8 cellular contexts compared by ENCODE assay signal in genomic region chr1:176691251-176692228, GRCh38.
DNase-seq lines count a peak whose midpoint lies in the region; TF ChIP-seq lines count a peak whose summit lies in the region.

No MANE protein-coding gene starts in this region.

- no peaks in the 10 kb centered on the region for H3K27me3 ChIP-seq in H7 (ENCODE audit: control insufficient read depth, insufficient read depth, low read length)

- H3K27ac ChIP-seq in coronary artery, result no peak overlapping the region

- peak; percentile 63 for TF ChIP-seq CTCF in coronary artery (IDR thresholded peaks at IDR 0.05)

- no peaks in the 10 kb centered on the region for H3K36me3 ChIP-seq in H7 (replicated peaks; ENCODE audit: control insufficient read depth, insufficient read depth, low read length)

- DNase-seq in stimulated activated CD4-positive, alpha-beta T cell treated with anti-CD3 and anti-CD28 coated beads, Interleukin-15, amount 100 ng/mL, for 24 hours, result peak; percentile 3
- DNase-seq in stimulated activated CD4-positive, alpha-beta T cell treated with anti-CD3 and anti-CD28 coated beads, Interleukin-2, amount 100 ng/mL, for 48 hours, result no peak
- peak; percentile 6 for DNase-seq in H7
- DNase-seq in Kasumi-1 (lab: John Stamatoyannopoulos, UW), result peak; percentile 22 to 38
- DNase-seq in NOMO-1 treated with dmso at 0.1 percent for 144 hours (lab: John Stamatoyannopoulos, UW; ENCODE audit: unreplicated experiment), result peak; percentile 46
- no peak for DNase-seq in coronary artery (ENCODE audit: low spot score)
- peak; percentile 60 to 70 for DNase-seq in lung microvascular endothelial cell (ENCODE audit: low read depth in 2 of 2)
- DNase-seq in T-helper 9 cell, result no peak

- H3K4me3 ChIP-seq in H7 (ENCODE audit: insufficient read depth, low read depth, low read length) (no peak overlapping the region), coronary artery (no peak overlapping the region)

Comparison
In these comparisons a context has a peak if more than half of its experiments do, and no peak if none do; other contexts are left out.
1. DNase-seq: peak in stimulated activated CD4-positive, alpha-beta T cell treated with anti-CD3 and anti-CD28 coated beads, Interleukin-15, amount 100 ng/mL, for 24 hours (single experiment), H7 (single experiment), Kasumi-1 (2 of 2), NOMO-1 treated with dmso at 0.1 percent for 144 hours (single experiment) and lung microvascular endothelial cell (2 of 2); none in stimulated activated CD4-positive, alpha-beta T cell treated with anti-CD3 and anti-CD28 coated beads, Interleukin-2, amount 100 ng/mL, for 48 hours (0 of 2), coronary artery (single experiment) and T-helper 9 cell (single experiment).